ENCODE assay signal across 20 cellular contexts in the genomic region with DNA sequence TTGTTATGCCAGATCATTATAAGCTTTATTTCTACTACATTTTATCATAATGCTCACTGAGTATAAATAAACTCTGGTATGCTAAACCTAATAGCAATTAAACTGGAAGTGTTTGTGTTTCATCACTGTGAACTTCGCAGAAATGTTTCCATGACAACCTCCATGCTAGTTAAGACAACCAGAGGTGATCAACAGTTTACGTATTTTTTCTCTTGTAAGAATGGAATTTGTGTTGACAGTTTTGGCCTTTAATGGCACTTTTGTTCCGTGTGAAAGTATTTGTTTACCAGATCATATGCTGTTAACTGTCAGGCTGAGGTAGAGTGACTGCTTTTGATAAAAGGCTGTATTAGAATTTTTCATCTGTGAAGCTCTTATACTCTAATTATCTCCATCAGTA.
DNase-seq lines count a peak whose midpoint lies in the region; ATAC-seq and TF ChIP-seq lines count a peak whose summit lies in the region.
"Had no signal": no experiment of that assay in that cellular context is flagged by ENCODE, and none has a peak within 500 bp of the region (broad histone marks: within the 10 kb centered on the region; RNA-seq: fewer than 3 reads in every experiment).

No MANE protein-coding gene starts in this region.

- H3K36me3 ChIP-seq in fibroblast of lung (ENCODE audit: control insufficient read depth, insufficient read depth, low read length) (no peaks in the 10 kb centered on the region), endodermal cell (ENCODE audit: control insufficient read depth, insufficient read depth, low read length) (no peaks in the 10 kb centered on the region)

- TF ChIP-seq POLR2A in erythroblast (IDR thresholded peaks at IDR 0.05; ENCODE audit: low read length): no peak

- H3K27me3 Mint-ChIP-seq in endodermal cell (ENCODE audit: insufficient read depth): no peaks in the 10 kb centered on the region
- H3K27me3 Mint-ChIP-seq: B cell; CD4-positive, alpha-beta T cell had no signal

- ATAC-seq in HG02642 (IDR thresholded peaks at IDR 0.05; ENCODE audit: poor library complexity, unreplicated experiment): no peak
- ATAC-seq: HCT116, Panc1, Right ventricle myocardium inferior had no signal

- no peak for TF ChIP-seq CTCF in AG10803 (conservative IDR thresholded peaks at IDR 0.05; ENCODE audit: low read length)
- no peak for TF ChIP-seq CTCF in astrocyte of the cerebellum (IDR thresholded peaks at IDR 0.05; ENCODE audit: low read depth, low read length, missing control alignments)
- TF ChIP-seq CTCF in fibroblast of lung (conservative IDR thresholded peaks at IDR 0.05 in 1 of 2, IDR thresholded peaks at IDR 0.05 in 1 of 2; ENCODE audit: low read depth in 1 of 2, low read length in 2 of 2): no peak
- TF ChIP-seq CTCF in endodermal cell (conservative IDR thresholded peaks at IDR 0.05): no peak

- H3K9me3 ChIP-seq in fibroblast of lung (ENCODE audit: control insufficient read depth, insufficient read depth, low read depth, low read length) (no peaks in the 10 kb centered on the region), endodermal cell (ENCODE audit: control insufficient read depth, low read length) (no peaks in the 10 kb centered on the region)
- H3K9me3 ChIP-seq: SK-N-SH had no signal

- no peaks in the 10 kb centered on the region for H3K79me2 ChIP-seq in fibroblast of lung (ENCODE audit: control insufficient read depth, insufficient read depth, low read length)

- H3K4me3 ChIP-seq in AG10803 (ENCODE audit: low read length) (no peak overlapping the region), astrocyte of the cerebellum (ENCODE audit: low read depth, low read length) (no peak overlapping the region), fibroblast of lung (replicated peaks in 1 of 4; ENCODE audit: control extremely low read depth in 1 of 4, insufficient read depth in 1 of 4, low read depth in 3 of 4, low read length in 4 of 4) (no peak overlapping the region), endodermal cell (ENCODE audit: low read length) (no peak overlapping the region)
- H3K4me3 ChIP-seq: GM23248 had no signal

- H3K27me3 ChIP-seq in fibroblast of lung (ENCODE audit: control insufficient read depth, insufficient read depth, low read length): no peaks in the 10 kb centered on the region
- no peaks in the 10 kb centered on the region for H3K27me3 ChIP-seq in endodermal cell (ENCODE audit: control insufficient read depth, insufficient read depth, low read length, poor library complexity, severe bottlenecking)

- WGBS in endodermal cell (ENCODE audit: insufficient coverage in 1 of 2, insufficient read length in 1 of 2), 2 experiments: 90% methylated on average over 3 of the region's 3 CpGs; no CpG with 5 or more reads in 1 of the 2 experiments

- H4K20me1 ChIP-seq in fibroblast of lung (ENCODE audit: control insufficient read depth, extremely low read depth, insufficient read depth, low read length): no peaks in the 10 kb centered on the region

- H2AFZ ChIP-seq in fibroblast of lung (ENCODE audit: low read length): no peak overlapping the region
- H2AFZ ChIP-seq: GM23248 had no signal

- no peak overlapping the region for H3K4me3 Mint-ChIP-seq in endodermal cell
- H3K4me3 Mint-ChIP-seq: B cell; CD4-positive, alpha-beta T cell had no signal

- no peak overlapping the region for H3K27ac Mint-ChIP-seq in endodermal cell
- H3K27ac Mint-ChIP-seq: B cell; CD4-positive, alpha-beta T cell had no signal

- H3K27ac ChIP-seq in fibroblast of lung (ENCODE audit: insufficient read depth, low read length) (no peak overlapping the region), endodermal cell (ENCODE audit: low read depth, low read length) (no peak overlapping the region)
- H3K27ac ChIP-seq: GM23248 had no signal

- DNase-seq in AG10803 (ENCODE audit: low read depth) (peak; percentile 22), NCI-H1105 treated with DMSO at 0.1 percent for 48 hours (lab: John Stamatoyannopoulos, UW) (peak; percentile 11), astrocyte of the cerebellum (ENCODE audit: low read depth) (peak; percentile 12), fibroblast of lung (ENCODE audit: low read depth in 2 of 2) (peak; percentile 6 to 8), pons (ENCODE audit: low spot score) (no peak), erythroblast (lab: John Stamatoyannopoulos, UW) (no peak), endodermal cell (no peak)
- DNase-seq: CD4-positive, alpha-beta T cell; DND-41; GDM1; GM23248; NCI-H1048; NCI-H187 treated with DMSO at 0.1 percent for 48 hours; NCI-H524; SK-N-SH had no signal

- no peaks in the 10 kb centered on the region for H3K4me1 Mint-ChIP-seq in endodermal cell
- H3K4me1 Mint-ChIP-seq: B cell had no signal

- H3K4me2 ChIP-seq in fibroblast of lung (ENCODE audit: extremely low read depth, insufficient read depth, low read length): no peak overlapping the region
- H3K4me2 ChIP-seq: SK-N-SH had no signal

- no peak overlapping the region for H3K9ac ChIP-seq in fibroblast of lung (ENCODE audit: insufficient read depth, low read length)
- H3K9ac ChIP-seq in endodermal cell (ENCODE audit: extremely low read depth, low read length, poor library complexity, severe bottlenecking): no peak overlapping the region
- H3K9ac ChIP-seq: GM23248, SK-N-SH had no signal

- H3K9me3 Mint-ChIP-seq in endodermal cell: no peaks in the 10 kb centered on the region
- H3K9me3 Mint-ChIP-seq: CD4-positive, alpha-beta T cell had no signal

- H3K36me3 Mint-ChIP-seq in endodermal cell (ENCODE audit: low read depth): peaks cover 2% of the 10 kb centered on the region

- H3K4me1 ChIP-seq in fibroblast of lung (ENCODE audit: control insufficient read depth, extremely low read depth, insufficient read depth, low read length): no peaks in the 10 kb centered on the region
- no peaks in the 10 kb centered on the region for H3K4me1 ChIP-seq in endodermal cell (ENCODE audit: control insufficient read depth, insufficient read depth, low read length)

- in situ Hi-C loops in astrocyte of the cerebellum (cut with HindIII; ENCODE audit: low sequenced_read_pairs): no loop called here

Comparison
In these comparisons a context has a peak if more than half of its experiments do, and no peak if none do; other contexts are left out.
1. DNase-seq: peak in AG10803 (single experiment), NCI-H1105 treated with DMSO at 0.1 percent for 48 hours (single experiment), astrocyte of the cerebellum (single experiment) and fibroblast of lung (2 of 2); none in pons (single experiment), erythroblast (0 of 2) and endodermal cell (single experiment).